In genomic region chr10:74821501-74821900, GRCh38 we compare ENCODE assay signal across 16 cellular contexts. TPM values are rescaled to one million over a fixed set of nuclear protein-coding genes. Genes with fewer than 3 reads are reported as not detected.
DNase-seq lines count a peak whose midpoint lies in the region; ATAC-seq and TF ChIP-seq lines count a peak whose summit lies in the region.
"Had no signal": no experiment of that assay in that cellular context is flagged by ENCODE, and none has a peak within 500 bp of the region (broad histone marks: within the 10 kb centered on the region; RNA-seq: fewer than 3 reads in every experiment).

No MANE protein-coding gene starts in this region.

- H3K27ac ChIP-seq in testis, result peak overlapping the region; percentile 48 to 82

- H3K36me3 Mint-ChIP-seq in glutamatergic neuron (ENCODE audit: unreplicated experiment) (peaks cover 5% of the 10 kb centered on the region), Caco-2 (ENCODE audit: insufficient read depth, unreplicated experiment) (peaks cover 8% of the 10 kb centered on the region)
- H3K36me3 Mint-ChIP-seq: CD8-positive, alpha-beta T cell; natural killer cell had no signal

- TF ChIP-seq POLR2A in testis (IDR thresholded peaks at IDR 0.05), result no peak

- peaks cover 5% of the 10 kb centered on the region for H3K27me3 Mint-ChIP-seq in glutamatergic neuron (ENCODE audit: unreplicated experiment)
- H3K27me3 Mint-ChIP-seq in Caco-2 (ENCODE audit: insufficient read depth, unreplicated experiment), result no peaks in the 10 kb centered on the region
- H3K27me3 Mint-ChIP-seq: activated naive CD8-positive, alpha-beta T cell treated with anti-CD3 and anti-CD28 coated beads, Interleukin-2, amount 10 ng/mL, durations not matched to agents 7 days and 5 days; stimulated activated naive CD8-positive, alpha-beta T cell treated with anti-CD3 and anti-CD28 coated beads, Interleukin-15, Interleukin-2, amounts not matched to agents 100 ng/mL and 50 ng/mL, for 24 hours had no signal

- WGBS in testis, 2 donors, result 50 to 74% methylated on average over 3 of the region's 3 CpGs

- H3K4me1 Mint-ChIP-seq in glutamatergic neuron (ENCODE audit: low read depth, unreplicated experiment) (peaks cover 5% of the 10 kb centered on the region), Caco-2 (ENCODE audit: low read depth, unreplicated experiment) (peaks cover 15% of the 10 kb centered on the region)

- no peak for ATAC-seq in HG03571 (IDR thresholded peaks at IDR 0.05; ENCODE audit: unreplicated experiment)
- ATAC-seq: CD8-positive, alpha-beta T cell; natural killer cell; WTC11 had no signal

- H3K4me3 ChIP-seq in testis (no peak overlapping the region), Caco-2 (ENCODE audit: low read depth, low read length) (no peak overlapping the region)

- H3K9me3 Mint-ChIP-seq in glutamatergic neuron (ENCODE audit: unreplicated experiment), result peaks cover 4% of the 10 kb centered on the region
- peaks cover 10% of the 10 kb centered on the region for H3K9me3 Mint-ChIP-seq in Caco-2 (ENCODE audit: unreplicated experiment)
- H3K9me3 Mint-ChIP-seq: natural killer cell had no signal

- no peak for TF ChIP-seq CTCF in glutamatergic neuron (IDR thresholded peaks at IDR 0.05; ENCODE audit: partially characterized antibody, unreplicated experiment)
- no peak for TF ChIP-seq CTCF in testis (IDR thresholded peaks at IDR 0.05)
- TF ChIP-seq CTCF in Caco-2 (IDR thresholded peaks at IDR 0.05; ENCODE audit: insufficient read depth in 1 of 2, low read depth in 1 of 2, low read length in 1 of 2, severe bottlenecking in 1 of 2, unreplicated experiment in 1 of 2), result no peak

- H3K36me3 ChIP-seq in testis (ENCODE audit: low read depth, missing control alignments) (no peaks in the 10 kb centered on the region), Caco-2 (ENCODE audit: control insufficient read depth, insufficient read depth, low read length) (no peaks in the 10 kb centered on the region)

- no peaks in the 10 kb centered on the region for H3K27me3 ChIP-seq in testis
- H3K27me3 ChIP-seq in Caco-2 (replicated peaks; ENCODE audit: control insufficient read depth, insufficient read depth, low read length), result no peaks in the 10 kb centered on the region

- peaks cover 33% of the 10 kb centered on the region for H3K4me1 ChIP-seq in testis
- H3K4me1 ChIP-seq in Caco-2, result peaks cover 19% of the 10 kb centered on the region

- DNase-seq in NCI-H510A treated with DMSO at 0.1 percent for 48 hours (lab: John Stamatoyannopoulos, UW), result peak; percentile 83
- no peak for DNase-seq in NCI-H510A (lab: John Stamatoyannopoulos, UW)
- peak; percentile 82 for DNase-seq in NCI-H2029 treated with DMSO at 0.1 percent for 48 hours (lab: John Stamatoyannopoulos, UW)
- DNase-seq in glutamatergic neuron, result no peak
- peak; percentile 73 for DNase-seq in testis
- no peak for DNase-seq in putamen (ENCODE audit: low spot score)
- DNase-seq in Caco-2, result no peak
- DNase-seq: activated CD8-positive, alpha-beta memory T cell treated with anti-CD3 and anti-CD28 coated beads, Interleukin-2, amount 50 U/mL, for 4 hours; activated naive CD8-positive, alpha-beta T cell treated with anti-CD3 and anti-CD28 coated beads, Interleukin-2, amount 10 ng/mL, durations not matched to agents 7 days and 5 days; CD8-positive, alpha-beta T cell; GOT3; natural killer cell; NCI-H2171 had no signal

- CTCF ChIA-PET in Caco-2 (lab: Charles Lee), result no interaction called here

- H3K27ac Mint-ChIP-seq in glutamatergic neuron (ENCODE audit: unreplicated experiment), result peak overlapping the region; percentile 38
- H3K27ac Mint-ChIP-seq in Caco-2 (ENCODE audit: unreplicated experiment), result no peak overlapping the region
- H3K27ac Mint-ChIP-seq: activated naive CD8-positive, alpha-beta T cell treated with anti-CD3 and anti-CD28 coated beads, Interleukin-2, amount 10 ng/mL, durations not matched to agents 7 days and 5 days; stimulated activated naive CD8-positive, alpha-beta T cell treated with anti-CD3 and anti-CD28 coated beads, Interleukin-15, Interleukin-2, amounts not matched to agents 100 ng/mL and 50 ng/mL, for 24 hours had no signal

- intact Hi-C loops in testis (cut with DNase I; ENCODE audit: low total_unique reads) (no loop called here), Caco-2 (cut with micrococcal nuclease; ENCODE audit: unreplicated experiment) (no loop called here)

- BruUV-seq in Caco-2 (replicated peaks; lab: Mats Ljungman, UMichigan), result no TSS peak

- no peak overlapping the region for H3K4me3 Mint-ChIP-seq in glutamatergic neuron (ENCODE audit: unreplicated experiment)
- no peak overlapping the region for H3K4me3 Mint-ChIP-seq in Caco-2 (ENCODE audit: unreplicated experiment)
- H3K4me3 Mint-ChIP-seq: activated naive CD8-positive, alpha-beta T cell treated with anti-CD3 and anti-CD28 coated beads, Interleukin-2, amount 10 ng/mL, durations not matched to agents 7 days and 5 days; CD8-positive, alpha-beta T cell; stimulated activated naive CD8-positive, alpha-beta T cell treated with anti-CD3 and anti-CD28 coated beads, Interleukin-15, Interleukin-2, amounts not matched to agents 100 ng/mL and 50 ng/mL, for 24 hours; WTC11 had no signal

- H3K9me3 ChIP-seq in testis, result no peaks in the 10 kb centered on the region
- H3K9me3 ChIP-seq in Caco-2, result no peaks in the 10 kb centered on the region; the same call in 1 of the 2 replicates

- POLR2A ChIA-PET in Caco-2 (lab: Charles Lee), result interaction anchor here (0.5 to 0.6 kb wide), 2 partner anchors 155 to 584 kb away, joined by 3 to 11 read pairs; no protein-coding TSS in a partner anchor

RNA-seq across cellular contexts. Expression of gene KAT6B, which starts 4.9 kb away (rescaled TPM):
- total RNA-seq in glutamatergic neuron (ENCODE audit: unreplicated experiment) (75.3 TPM), testis (100 to 1,000 TPM; 106 to 109 TPM), Caco-2 (2022) (14.9 and 16.8 TPM in 2 replicates)
- 23.9 TPM for polyA plus RNA-seq in testis (ENCODE audit: insufficient read depth, low read depth, low replicate concordance)

Comparison
In these comparisons a context has a peak if more than half of its experiments do, and no peak if none do; other contexts are left out.
1. DNase-seq: peak in NCI-H510A treated with DMSO at 0.1 percent for 48 hours (single experiment), NCI-H2029 treated with DMSO at 0.1 percent for 48 hours (single experiment) and testis (single experiment); none in NCI-H510A (single experiment), glutamatergic neuron (single experiment), putamen (single experiment) and Caco-2 (0 of 2).